Comparison of ENCODE assay signal across 8 cellular contexts in the genomic region with DNA sequence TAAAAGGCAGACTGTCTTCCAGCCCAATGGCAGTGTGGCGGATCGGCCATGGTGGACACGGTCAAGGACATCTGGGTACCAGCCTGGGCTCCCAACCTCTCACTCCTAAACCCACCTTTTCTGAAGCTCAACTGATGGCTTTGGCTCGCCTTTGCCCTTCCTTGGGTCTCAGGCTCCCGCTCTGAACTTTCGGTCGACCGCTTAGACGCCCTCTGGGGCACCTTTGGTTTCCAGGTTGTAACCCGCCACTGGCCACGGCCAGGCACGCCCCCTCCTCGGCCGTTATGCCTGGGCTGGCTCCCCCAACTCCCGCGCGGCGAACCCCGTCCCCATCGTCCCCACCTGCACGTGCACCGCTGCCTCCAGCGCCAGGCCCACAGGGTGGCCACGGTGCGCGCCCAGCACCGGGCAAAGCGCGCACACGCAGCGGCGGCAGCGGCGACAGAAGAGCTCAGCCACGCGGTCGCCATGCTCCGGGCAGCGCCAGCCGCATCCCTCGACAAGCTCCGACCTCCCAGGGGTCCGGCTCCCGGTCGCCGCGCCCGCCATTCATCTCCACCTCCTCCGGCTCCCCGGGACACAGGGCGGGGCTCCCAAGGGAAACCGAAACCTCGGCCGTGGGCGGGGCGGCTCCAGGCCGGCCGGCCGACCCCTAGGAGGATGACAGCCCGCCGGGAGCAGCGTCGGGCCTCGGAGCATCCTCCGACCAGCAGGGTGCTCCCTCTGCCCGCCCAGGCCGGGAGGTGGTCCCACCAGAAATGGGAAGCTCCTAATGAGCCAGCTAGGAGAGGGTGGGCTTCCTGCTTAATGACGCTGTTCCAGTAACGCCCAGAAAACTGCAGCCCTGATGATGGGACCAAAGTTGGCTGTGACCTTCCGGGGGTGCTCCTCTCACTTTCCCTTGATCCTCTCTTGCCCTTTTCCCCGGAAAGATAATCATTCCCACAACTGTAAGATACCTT. TPM values are rescaled to one million over a fixed set of nuclear protein-coding genes. Genes with fewer than 3 reads are reported as not detected.
DNase-seq lines count a peak whose midpoint lies in the region; ATAC-seq, FAIRE-seq and TF ChIP-seq lines count a peak whose summit lies in the region.

A gene with protein sequence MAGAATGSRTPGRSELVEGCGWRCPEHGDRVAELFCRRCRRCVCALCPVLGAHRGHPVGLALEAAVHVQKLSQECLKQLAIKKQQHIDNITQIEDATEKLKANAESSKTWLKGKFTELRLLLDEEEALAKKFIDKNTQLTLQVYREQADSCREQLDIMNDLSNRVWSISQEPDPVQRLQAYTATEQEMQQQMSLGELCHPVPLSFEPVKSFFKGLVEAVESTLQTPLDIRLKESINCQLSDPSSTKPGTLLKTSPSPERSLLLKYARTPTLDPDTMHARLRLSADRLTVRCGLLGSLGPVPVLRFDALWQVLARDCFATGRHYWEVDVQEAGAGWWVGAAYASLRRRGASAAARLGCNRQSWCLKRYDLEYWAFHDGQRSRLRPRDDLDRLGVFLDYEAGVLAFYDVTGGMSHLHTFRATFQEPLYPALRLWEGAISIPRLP (minus strand): TSS at position 583 of the 962 bp plus-strand sequence. CDS start 34 bp downstream, at position 549.

- H3K27ac ChIP-seq in colonic mucosa, result peak within 1 kb of the TSS; percentile 96
- peak within 1 kb of the TSS; percentile 81 for H3K27ac ChIP-seq in HepG2 (ENCODE audit: extremely low read length, insufficient read depth, low read length)

- no peaks in the 10 kb centered on the region for H3K36me3 ChIP-seq in colonic mucosa
- no peaks in the 10 kb centered on the region for H3K36me3 ChIP-seq in HepG2 (replicated peaks in 1 of 2; ENCODE audit: control insufficient read depth in 1 of 2, insufficient read depth in 2 of 2, low read length in 2 of 2)

- H3K4me2 ChIP-seq in HepG2 (ENCODE audit: low read depth, low read length), result peak within 1 kb of the TSS; percentile 76

- ATAC-seq in HG02571 (IDR thresholded peaks at IDR 0.05; ENCODE audit: unreplicated experiment) (peak; percentile 70), HepG2 (peak; percentile 88)

- H3K4me3 ChIP-seq in colonic mucosa, result peak within 1 kb of the TSS; percentile 80
- H3K4me3 ChIP-seq in HepG2 (replicated peaks in 1 of 3; ENCODE audit: insufficient read depth in 1 of 3, low read depth in 2 of 3, low read length in 3 of 3), result peak within 1 kb of the TSS; percentile 57 to 87 (median 81)

- H4K20me1 ChIP-seq in HepG2 (ENCODE audit: insufficient read depth, low read length), result no peaks in the 10 kb centered on the region

- peak; percentile 50 for TF ChIP-seq CTCF in GM13977 (IDR thresholded peaks at IDR 0.05; ENCODE audit: extremely low read depth, insufficient read depth, missing control alignments)
- no peak for TF ChIP-seq CTCF in colonic mucosa (IDR thresholded peaks at IDR 0.05)
- peak; percentile 86 for TF ChIP-seq CTCF in HepG2 (CRISPR knock-in tag; IDR thresholded peaks at IDR 0.05)

- peak; percentile 76 for TF ChIP-seq RAD21 in HepG2 (CRISPR knock-in tag; IDR thresholded peaks at IDR 0.05)

- peaks cover 4% of the 10 kb centered on the region for H3K79me2 ChIP-seq in HepG2 (ENCODE audit: insufficient read depth, low read length)

- intact Hi-C loops in colonic mucosa (cut with DNase I), result loop anchor here (5.0 kb wide), 1 partner anchor 42 kb away; no protein-coding TSS in a partner anchor
- intact Hi-C loops in HepG2 (cut with micrococcal nuclease; ENCODE audit: unreplicated experiment), result loop anchor here (1.0 to 10.0 kb wide), 3 partner anchors 46 to 146 kb away; a partner anchor contains a TSS

- H3K4me1 ChIP-seq in colonic mucosa, result peaks cover 4% of the 10 kb centered on the region
- H3K4me1 ChIP-seq in HepG2 (ENCODE audit: insufficient read depth, low read length), result peaks cover 19% of the 10 kb centered on the region

- H2AFZ ChIP-seq in HepG2 (ENCODE audit: low read length), result peak within 1 kb of the TSS; percentile 79

- CTCF ChIA-PET in HepG2 (lab: Yijun Ruan, JAX; ENCODE audit: low intra/inter-chr PET ratio, low total read pairs), result interaction anchor here (0.9 kb wide), 1 partner anchor 74 kb away, joined by 3 read pairs; a partner anchor contains a TSS

- no TSS peak for BruUV-seq in HepG2 (replicated peaks; lab: Mats Ljungman, UMichigan)

- POLR2A ChIA-PET in HepG2 (lab: Yijun Ruan, JAX), result interaction anchor here (0.8 to 3.4 kb wide), 15 partner anchors 9 to 138 kb away, joined by 3 to 27 read pairs (median 7); a partner anchor contains a TSS

- in situ Hi-C loops in GM13977 (cut with MboI; ENCODE audit: low pct_unique_long_range_greater_than_20kb, low sequenced_read_pairs, unreplicated experiment) (no loop called here), HepG2 (cut with HindIII; ENCODE audit: extremely low pct_ligation_motif_present, low pct_unique_long_range_greater_than_20kb) (loop anchor here (5.0 kb wide), 1 partner anchor 73 kb away; a partner anchor contains a TSS)

- H3K27me3 ChIP-seq in colonic mucosa (no peaks in the 10 kb centered on the region), HepG2 (ENCODE audit: control insufficient read depth in 1 of 2, insufficient read depth in 2 of 2, low read length in 2 of 2) (no peaks in the 10 kb centered on the region)

- WGBS in HepG2 (ENCODE audit: low lambda C conversion rate), result 3% methylated on average over 9 of the region's 71 CpGs

- TF ChIP-seq POLR2A in HepG2 (IDR thresholded peaks at IDR 0.05; ENCODE audit: insufficient read depth in 1 of 2, low read depth in 2 of 2, low read length in 2 of 2), result peak; percentile 41 to 46; a peak in 3 of 4 replicates

- H3K9ac ChIP-seq in colonic mucosa (ENCODE audit: low read depth in 2 of 2, low read length in 2 of 2) (peak within 1 kb of the TSS; percentile 89 to 97), HepG2 (ENCODE audit: insufficient read depth, low read depth, low read length) (peak within 1 kb of the TSS; percentile 60)

- no peak for TF ChIP-seq EP300 in HepG2 (IDR thresholded peaks at IDR 0.05; ENCODE audit: low read depth in 2 of 2, low read length in 2 of 2)
- no peak for TF ChIP-seq EP300 in HepG2 (CRISPR knock-in tag; IDR thresholded peaks at IDR 0.05; ENCODE audit: borderline replicate concordance)

- FAIRE-seq in HepG2 (lab: Jason Lieb, UNC), result no peak

- DNase-seq in GM13977 (ENCODE audit: low spot score), result peak; percentile 80
- DNase-seq in NCI-H146 (lab: John Stamatoyannopoulos, UW), result peak; percentile 51
- peak; percentile 31 to 46 (median 36) for DNase-seq in activated CD4-positive, CD25-positive, alpha-beta regulatory T cell (lab: John Stamatoyannopoulos, UW)
- peak; percentile 87 for DNase-seq in colonic mucosa
- DNase-seq in HepG2 (ENCODE audit: low spot score), result peak; percentile 69
- DNase-seq in stimulated activated CD4-positive, alpha-beta T cell treated with anti-CD3 and anti-CD28 coated beads, Interleukin-4, amount 100 ng/mL, for 48 hours (ENCODE audit: low read depth in 2 of 2), result peak; percentile 44 to 60
- no peak for DNase-seq in superior temporal gyrus (ENCODE audit: extremely low spot score)

- H3K9me3 ChIP-seq in colonic mucosa (no peaks in the 10 kb centered on the region), HepG2 (ENCODE audit: low read length) (no peaks in the 10 kb centered on the region)

TF ChIP-seq in HepG2, 621 proteins besides CTCF, POLR2A, EP300 and RAD21 (continues in another document):
- TF ChIP-seq ZNF510 (CRISPR knock-in tag; IDR thresholded peaks at IDR 0.05; ENCODE audit: low read depth), result no peak
- TF ChIP-seq, protein P1, sequence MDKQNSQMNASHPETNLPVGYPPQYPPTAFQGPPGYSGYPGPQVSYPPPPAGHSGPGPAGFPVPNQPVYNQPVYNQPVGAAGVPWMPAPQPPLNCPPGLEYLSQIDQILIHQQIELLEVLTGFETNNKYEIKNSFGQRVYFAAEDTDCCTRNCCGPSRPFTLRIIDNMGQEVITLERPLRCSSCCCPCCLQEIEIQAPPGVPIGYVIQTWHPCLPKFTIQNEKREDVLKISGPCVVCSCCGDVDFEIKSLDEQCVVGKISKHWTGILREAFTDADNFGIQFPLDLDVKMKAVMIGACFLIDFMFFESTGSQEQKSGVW (CRISPR knock-in tag; IDR thresholded peaks at IDR 0.05; ENCODE audit: borderline replicate concordance), result no peak
- TF ChIP-seq FOXK2 (IDR thresholded peaks at IDR 0.05), result no peak
- TF ChIP-seq ZNF44 (CRISPR knock-in tag; IDR thresholded peaks at IDR 0.05), result 0 out of 2 replicates have a peak, but pooled peaks have one; percentile 69
- no peak; the same call in 1 of the 2 replicates for TF ChIP-seq ZNF629 (CRISPR knock-in tag; conservative IDR thresholded peaks at IDR 0.05)
- TF ChIP-seq SP1 (IDR thresholded peaks at IDR 0.05), result no peak
- peak; percentile 25; the same call in 1 of the 2 replicates for TF ChIP-seq SP1 (CRISPR knock-in tag; IDR thresholded peaks at IDR 0.05)

RNA-seq across cellular contexts. Expression of the gene that starts here (rescaled TPM):
- total RNA-seq in colonic mucosa, result 10 to 100 TPM; 44.6 to 62.0 TPM
- total RNA-seq in HepG2 (2016; rRNA removed; fragmentation: Illumina TruSeq; extraction: Trizol), result 13.0 and 13.8 TPM in 2 replicates
- total RNA-seq in HepG2 (2016; cell fraction: cytosol; rRNA removed; fragmentation: Illumina TruSeq; extraction: Trizol; ENCODE audit: low read depth), result 2.3 TPM in 2 replicates
- 12.7 and 13.4 TPM in 2 replicates for total RNA-seq in HepG2 (2016; cell fraction: insoluble cytoplasmic fraction; rRNA removed; fragmentation: Illumina TruSeq; extraction: Trizol)
- total RNA-seq in HepG2 (2016; cell fraction: membrane; rRNA removed; fragmentation: Illumina TruSeq; extraction: Trizol), result 10.0 and 10.5 TPM in 2 replicates
- 8.9 and 10.9 TPM in 2 replicates for total RNA-seq in HepG2 (2016; cell fraction: nucleus; rRNA removed; fragmentation: Illumina TruSeq; extraction: Trizol)
- 9.2 and 10.7 TPM in 2 replicates for polyA plus RNA-seq in HepG2 (2011; rRNA removed)
- 9.6 and 10.5 TPM in 2 replicates for polyA plus RNA-seq in HepG2 (2011; cell fraction: cytosol; rRNA removed)
- 17.8 and 18.3 TPM in 2 replicates for polyA plus RNA-seq in HepG2 (2011; cell fraction: nucleus; rRNA removed)
- polyA plus RNA-seq in HepG2 (2012), result 10.9 and 11.2 TPM in 2 replicates
- 2.3 and 2.5 TPM in 2 replicates for polyA plus RNA-seq in HepG2 (2016; cell fraction: cytosol; fragmentation: Illumina TruSeq; extraction: Trizol; ENCODE audit: low read depth)
- 20.7 and 23.4 TPM in 2 replicates for polyA plus RNA-seq in HepG2 (2016; cell fraction: insoluble cytoplasmic fraction; fragmentation: Illumina TruSeq; extraction: Trizol; ENCODE audit: low read depth)
- 10.0 and 10.7 TPM in 2 replicates for polyA plus RNA-seq in HepG2 (2016; cell fraction: membrane; fragmentation: Illumina TruSeq; extraction: Trizol; ENCODE audit: low read depth)
- polyA plus RNA-seq in HepG2 (2016; cell fraction: nucleus; fragmentation: Illumina TruSeq; extraction: Trizol; ENCODE audit: insufficient read depth, low read depth), result 27.9 and 30.3 TPM in 2 replicates
- 11.5 and 20.5 TPM in 2 replicates for polyA minus RNA-seq in HepG2 (2011; rRNA and poly(A)+ RNA removed; ENCODE audit: low replicate concordance)
- 7.7 and 8.4 TPM in 2 replicates for polyA minus RNA-seq in HepG2 (2011; cell fraction: cytosol; rRNA and poly(A)+ RNA removed)
- 7.7 and 8.5 TPM in 2 replicates for polyA minus RNA-seq in HepG2 (2011; cell fraction: nucleus; rRNA and poly(A)+ RNA removed)
